Comparison of ENCODE assay signal across 8 cellular contexts in genomic region chr1:109619655-109620395, GRCh38. TPM values are rescaled to one million over a fixed set of nuclear protein-coding genes. Genes with fewer than 3 reads are reported as not detected.
DNase-seq lines count a peak whose midpoint lies in the region; ATAC-seq, FAIRE-seq and TF ChIP-seq lines count a peak whose summit lies in the region.

Gene AMPD2 (plus strand): TSS chr1:109619837. CDS start chr1:109621176, 1,339 bp downstream.

- H3K4me3 Mint-ChIP-seq in activated naive CD8-positive, alpha-beta T cell treated with anti-CD3 and anti-CD28 coated beads, Interleukin-2, amount 50 U/mL, for 24 hours: peak within 1 kb of the TSS; percentile 94

- DNase-seq in DMS79 treated with DMSO at 0.1 percent for 48 hours (lab: John Stamatoyannopoulos, UW): peak; percentile 35
- DNase-seq in KG1 (lab: John Stamatoyannopoulos, UW): peak; percentile 58
- DNase-seq in SW 1271 (lab: John Stamatoyannopoulos, UW): peak; percentile 6 to 68
- peak; percentile 82 for DNase-seq in activated naive CD8-positive, alpha-beta T cell treated with anti-CD3 and anti-CD28 coated beads, Interleukin-2, amount 50 U/mL, for 24 hours
- DNase-seq in heart right ventricle: peak; percentile 77 to 81
- peak; percentile 86 to 93 for DNase-seq in psoas muscle
- DNase-seq in urothelium cell line (ENCODE audit: low spot score): peak; percentile 93

- no peak for FAIRE-seq in urothelium cell line (lab: Jason Lieb, UNC)

- peaks cover 71% of the 10 kb centered on the region for H3K4me1 Mint-ChIP-seq in activated naive CD8-positive, alpha-beta T cell treated with anti-CD3 and anti-CD28 coated beads, Interleukin-2, amount 50 U/mL, for 24 hours

- no peaks in the 10 kb centered on the region for H3K36me3 ChIP-seq in heart right ventricle
- H3K36me3 ChIP-seq in psoas muscle (ENCODE audit: insufficient read depth in 1 of 2, low read depth in 1 of 2): no peaks in the 10 kb centered on the region

- no peaks in the 10 kb centered on the region for H3K9me3 ChIP-seq in heart right ventricle
- no peaks in the 10 kb centered on the region for H3K9me3 ChIP-seq in psoas muscle

- no peaks in the 10 kb centered on the region for H3K27me3 Mint-ChIP-seq in activated naive CD8-positive, alpha-beta T cell treated with anti-CD3 and anti-CD28 coated beads, Interleukin-2, amount 50 U/mL, for 24 hours

- H3K4me1 ChIP-seq in heart right ventricle: peaks cover 9 to 87% (median 55%) of the 10 kb centered on the region in 9 donors
- peaks cover 11% of the 10 kb centered on the region for H3K4me1 ChIP-seq in psoas muscle

- H3K4me3 ChIP-seq in heart right ventricle (peak within 1 kb of the TSS; percentile 45 to 77 (median 72)), psoas muscle (peak within 1 kb of the TSS; percentile 78)

- H3K27me3 ChIP-seq in heart right ventricle (no peaks in the 10 kb centered on the region), psoas muscle (ENCODE audit: insufficient read depth in 3 of 3, low read length in 2 of 3) (peaks cover 0 to 4% (median 1%) of the 10 kb centered on the region in 3 donors)

- H3K36me3 Mint-ChIP-seq in activated naive CD8-positive, alpha-beta T cell treated with anti-CD3 and anti-CD28 coated beads, Interleukin-2, amount 50 U/mL, for 24 hours (ENCODE audit: low read depth): peaks cover 6% of the 10 kb centered on the region

- H3K27ac Mint-ChIP-seq in activated naive CD8-positive, alpha-beta T cell treated with anti-CD3 and anti-CD28 coated beads, Interleukin-2, amount 50 U/mL, for 24 hours: peak within 1 kb of the TSS; percentile 98

- no peaks in the 10 kb centered on the region for H3K9me3 Mint-ChIP-seq in activated naive CD8-positive, alpha-beta T cell treated with anti-CD3 and anti-CD28 coated beads, Interleukin-2, amount 50 U/mL, for 24 hours

- intact Hi-C loops in heart right ventricle (cut with DNase I): loop anchor here in 1 of 10 donors (5.0 kb wide), 1 partner anchor 73 kb away; the partner anchor contains the start of gene GNAI3
- intact Hi-C loops in psoas muscle (cut with DNase I): loop anchor here (5.0 kb wide), 1 partner anchor 73 kb away; the partner anchor contains the start of gene GNAI3 (in 2 of the 2)

- TF ChIP-seq CTCF in heart right ventricle (IDR thresholded peaks at IDR 0.05): no peak
- TF ChIP-seq CTCF in psoas muscle (IDR thresholded peaks at IDR 0.05): no peak

- WGBS in heart right ventricle, 2 donors: 0% methylated on average over 45 of the region's 45 CpGs
- WGBS in psoas muscle, 3 donors: 1% methylated on average over 42 to 45 of the region's 45 CpGs

- ATAC-seq in GM21576 (IDR thresholded peaks at IDR 0.05; ENCODE audit: unreplicated experiment) (peak; percentile 51), heart right ventricle (peak; percentile 54 to 82 (median 72)), psoas muscle (peak; percentile 84 to 91 (median 88))
- peak; percentile 33 for ATAC-seq in activated naive CD8-positive, alpha-beta T cell treated with anti-CD3 and anti-CD28 coated beads, Interleukin-2, amount 50 U/mL, for 24 hours

- H3K27ac ChIP-seq in heart right ventricle: peak within 1 kb of the TSS; percentile 1 to 97 (median 84)
- H3K27ac ChIP-seq in psoas muscle: peak within 1 kb of the TSS; percentile 70

RNA-seq across cellular contexts. Expression of gene AMPD2, which starts in this region (rescaled TPM):
- 10 to 100 TPM in 7 of 10 donors, 1 to 10 TPM in 3; 6.4 to 18.2 (median 11.5) TPM for total RNA-seq in heart right ventricle
- polyA plus RNA-seq in heart right ventricle: 10 to 100 TPM; 12.3 to 15.2 TPM
- 10 to 100 TPM in 1 of 4 donors, 1 to 10 TPM in 3; 7.3 to 13.1 (median 8.7) TPM for total RNA-seq in psoas muscle
- 10 to 100 TPM in 1 of 3 donors, 1 to 10 TPM in 2; 4.2 to 13.9 (median 5.6) TPM for polyA plus RNA-seq in psoas muscle

Comparison
In these comparisons a context has a peak if more than half of its experiments do, and no peak if none do; other contexts are left out.
1. Peak in every context shown above with its lines: DNase-seq, ATAC-seq, H3K4me3 ChIP-seq and H3K27ac ChIP-seq.
2. DNase-seq: peak in every context shown above with its lines; median percentile 93 in urothelium cell line; 90 in psoas muscle; 82 in activated naive CD8-positive, alpha-beta T cell treated with anti-CD3 and anti-CD28 coated beads, Interleukin-2, amount 50 U/mL, for 24 hours; 79 in heart right ventricle; 58 in KG1; 37 in SW 1271; 35 in DMS79 treated with DMSO at 0.1 percent for 48 hours.
3. ATAC-seq: peak in every context shown above with its lines; median percentile 88 in psoas muscle; 72 in heart right ventricle; 51 in GM21576; 33 in activated naive CD8-positive, alpha-beta T cell treated with anti-CD3 and anti-CD28 coated beads, Interleukin-2, amount 50 U/mL, for 24 hours.